ENCODE assay signal across 31 cellular contexts in genomic region chr6:113299526-113299925, GRCh38.
DNase-seq lines count a peak whose midpoint lies in the region; ATAC-seq and TF ChIP-seq lines count a peak whose summit lies in the region.
"Had no signal": no experiment of that assay in that cellular context is flagged by ENCODE, and none has a peak within 500 bp of the region (broad histone marks: within the 10 kb centered on the region; RNA-seq: fewer than 3 reads in every experiment).

No MANE protein-coding gene starts in this region.

- no peaks in the 10 kb centered on the region for H3K9me3 ChIP-seq in CD4-positive, alpha-beta T cell (ENCODE audit: control insufficient read depth, low read length)
- H3K9me3 ChIP-seq: gastroesophageal sphincter, lower lobe of right lung, prostate gland, right lobe of liver had no signal

- CTCF ChIA-PET in CD4-positive, alpha-beta T cell (lab: Charles Lee) = no interaction called here

- no peaks in the 10 kb centered on the region for H3K9me3 Mint-ChIP-seq in CD4-positive, alpha-beta T cell
- H3K9me3 Mint-ChIP-seq: activated B cell treated with CpG ODN at 0.5 μM for 24 hours; activated naive CD8-positive, alpha-beta T cell treated with anti-CD3 and anti-CD28 coated beads, Interleukin-2, amount 50 U/mL, for 24 hours; naive thymus-derived CD4-positive, alpha-beta T cell; stimulated activated naive CD8-positive, alpha-beta T cell treated with anti-CD3 and anti-CD28 coated beads, Interleukin-15, amount 100 ng/mL, for 72 hours had no signal

- POLR2A ChIA-PET in CD4-positive, alpha-beta T cell (lab: Charles Lee) = no interaction called here

- H3K27me3 ChIP-seq in CD4-positive, alpha-beta T cell (ENCODE audit: control insufficient read depth, insufficient read depth, low read length) = no peaks in the 10 kb centered on the region
- H3K27me3 ChIP-seq: gastroesophageal sphincter, right lobe of liver had no signal

- no peak for TF ChIP-seq CTCF in choroid plexus epithelial cell (conservative IDR thresholded peaks at IDR 0.05; ENCODE audit: low read depth, low read length)
- TF ChIP-seq CTCF in CD4-positive, alpha-beta T cell (IDR thresholded peaks at IDR 0.05) = no peak

- intact Hi-C loops in CD4-positive, alpha-beta T cell (cut with DNase I, micrococcal nuclease) = no loop called here

- ATAC-seq in HG02973 (IDR thresholded peaks at IDR 0.05; ENCODE audit: unreplicated experiment) = no peak
- no peak for ATAC-seq in GM18909 (IDR thresholded peaks at IDR 0.05; ENCODE audit: poor library complexity, unreplicated experiment)
- ATAC-seq in CD4-positive, alpha-beta T cell (ENCODE audit: poor library complexity) = no peak
- ATAC-seq: activated naive CD8-positive, alpha-beta T cell treated with anti-CD3 and anti-CD28 coated beads, Interleukin-2, amount 50 U/mL, for 24 hours; activated T-cell treated with anti-CD3 and anti-CD28 coated beads, Interleukin-2, amount 50 U/mL, for 72 hours; esophagus mucosa; gastroesophageal sphincter; HCT116; lower lobe of right lung; naive thymus-derived CD4-positive, alpha-beta T cell; PC-3; right lobe of liver; stimulated activated naive CD8-positive, alpha-beta T cell treated with anti-CD3 and anti-CD28 coated beads, Interleukin-15, amount 100 ng/mL, for 72 hours had no signal

- H3K27me3 Mint-ChIP-seq in CD4-positive, alpha-beta T cell = no peaks in the 10 kb centered on the region
- H3K27me3 Mint-ChIP-seq: activated B cell treated with CpG ODN at 0.5 μM for 24 hours; activated naive CD8-positive, alpha-beta T cell treated with anti-CD3 and anti-CD28 coated beads, Interleukin-2, amount 50 U/mL, for 24 hours; CD8-positive, alpha-beta memory T cell had no signal

- H3K4me1 Mint-ChIP-seq in CD4-positive, alpha-beta T cell (ENCODE audit: low read depth) = no peaks in the 10 kb centered on the region
- H3K4me1 Mint-ChIP-seq: activated B cell treated with CpG ODN at 0.5 μM for 24 hours; activated naive CD8-positive, alpha-beta T cell treated with anti-CD3 and anti-CD28 coated beads, Interleukin-2, amount 50 U/mL, for 24 hours; B cell; CD8-positive, alpha-beta memory T cell; naive thymus-derived CD4-positive, alpha-beta T cell; stimulated activated naive CD8-positive, alpha-beta T cell treated with anti-CD3 and anti-CD28 coated beads, Interleukin-15, amount 100 ng/mL, for 72 hours had no signal

- H3K36me3 Mint-ChIP-seq in CD4-positive, alpha-beta T cell (ENCODE audit: low read depth) = no peaks in the 10 kb centered on the region
- H3K36me3 Mint-ChIP-seq: CD8-positive, alpha-beta memory T cell; naive thymus-derived CD4-positive, alpha-beta T cell had no signal

- DNase-seq in NCI-H524 (lab: John Stamatoyannopoulos, UW) (peak; percentile 2 to 63), NCI-H524 treated with DMSO at 0.1 percent for 48 hours (lab: John Stamatoyannopoulos, UW) (no peak), NCI-H2171 treated with DMSO at 0.1 percent for 48 hours (lab: John Stamatoyannopoulos, UW) (peak; percentile 87), choroid plexus epithelial cell (ENCODE audit: low read depth) (peak; percentile 17)
- DNase-seq in activated CD8-positive, alpha-beta memory T cell treated with anti-CD3 and anti-CD28 coated beads, Interleukin-2, amount 50 U/mL, for 48 hours = no peak
- no peak for DNase-seq in CD4-positive, alpha-beta T cell
- DNase-seq: ACHN; activated B cell treated with CpG ODN at 0.5 μM for 24 hours; activated naive CD8-positive, alpha-beta T cell treated with anti-CD3 and anti-CD28 coated beads, Interleukin-2, amount 50 U/mL, for 24 hours; activated T-cell treated with anti-CD3 and anti-CD28 coated beads, Interleukin-2, amount 50 U/mL, for 72 hours; caudate nucleus; CD8-positive, alpha-beta memory T cell; dermis blood vessel endothelial cell; GF-D8; Kasumi-1; lower lobe of right lung; naive thymus-derived CD4-positive, alpha-beta T cell; NCI-H187; NCI-H226; NK-92 treated with Interleukin-12 subunit alpha and Interleukin-12 subunit beta, amount 100 ng/mL, for 24 hours; PC-3; right lobe of liver; stimulated activated CD4-positive, alpha-beta T cell treated with anti-CD3 and anti-CD28 coated beads, Interleukin-2, amount 100 ng/mL, for 48 hours; stimulated activated naive CD8-positive, alpha-beta T cell treated with anti-CD3 and anti-CD28 coated beads, Interleukin-15, amount 100 ng/mL, for 72 hours had no signal

- H3K4me3 Mint-ChIP-seq in CD4-positive, alpha-beta T cell = no peak overlapping the region
- H3K4me3 Mint-ChIP-seq: activated B cell treated with CpG ODN at 0.5 μM for 24 hours; activated naive CD8-positive, alpha-beta T cell treated with anti-CD3 and anti-CD28 coated beads, Interleukin-2, amount 50 U/mL, for 24 hours; activated T-cell treated with anti-CD3 and anti-CD28 coated beads, Interleukin-2, amount 50 U/mL, for 72 hours; B cell; CD8-positive, alpha-beta memory T cell; naive thymus-derived CD4-positive, alpha-beta T cell; stimulated activated naive CD8-positive, alpha-beta T cell treated with anti-CD3 and anti-CD28 coated beads, Interleukin-15, amount 100 ng/mL, for 72 hours had no signal

- H3K27ac ChIP-seq in CD4-positive, alpha-beta T cell (ENCODE audit: low read depth, low read length) = no peak overlapping the region
- H3K27ac ChIP-seq: gastroesophageal sphincter, lower lobe of right lung, prostate gland, right lobe of liver had no signal

- H3K4me3 ChIP-seq in choroid plexus epithelial cell (ENCODE audit: low read depth, low read length) = no peak overlapping the region
- H3K4me3 ChIP-seq: gastroesophageal sphincter, lower lobe of right lung, prostate gland, right lobe of liver had no signal

- no peak overlapping the region for H3K27ac Mint-ChIP-seq in CD4-positive, alpha-beta T cell
- H3K27ac Mint-ChIP-seq: activated B cell treated with CpG ODN at 0.5 μM for 24 hours; activated naive CD8-positive, alpha-beta T cell treated with anti-CD3 and anti-CD28 coated beads, Interleukin-2, amount 50 U/mL, for 24 hours; activated T-cell treated with anti-CD3 and anti-CD28 coated beads, Interleukin-2, amount 50 U/mL, for 72 hours; B cell; CD8-positive, alpha-beta memory T cell; stimulated activated naive CD8-positive, alpha-beta T cell treated with anti-CD3 and anti-CD28 coated beads, Interleukin-15, amount 100 ng/mL, for 72 hours had no signal

Comparison
In these comparisons a context has a peak if more than half of its experiments do, and no peak if none do; other contexts are left out.
1. DNase-seq: peak in NCI-H524 (2 of 2), NCI-H2171 treated with DMSO at 0.1 percent for 48 hours (single experiment) and choroid plexus epithelial cell (single experiment); none in NCI-H524 treated with DMSO at 0.1 percent for 48 hours (single experiment), activated CD8-positive, alpha-beta memory T cell treated with anti-CD3 and anti-CD28 coated beads, Interleukin-2, amount 50 U/mL, for 48 hours (single experiment) and CD4-positive, alpha-beta T cell (0 of 10).